In genomic region chr14:99995700-99996356, GRCh38 we compare ENCODE assay signal across 10 cellular contexts.
DNase-seq lines count a peak whose midpoint lies in the region; ATAC-seq and TF ChIP-seq lines count a peak whose summit lies in the region.
"Had no signal": no experiment of that assay in that cellular context is flagged by ENCODE, and none has a peak within 500 bp of the region (broad histone marks: within the 10 kb centered on the region; RNA-seq: fewer than 3 reads in every experiment).

No MANE protein-coding gene starts in this region.

- CTCF ChIA-PET in HCT116 (lab: Charles Lee): no interaction called here

- H3K4me1 ChIP-seq in HCT116 (ENCODE audit: control insufficient read depth in 1 of 2, insufficient read depth in 2 of 2, low read length in 2 of 2): no peaks in the 10 kb centered on the region; a peak in 1 of 4 replicates

- no peaks in the 10 kb centered on the region for H4K20me1 ChIP-seq in HCT116 (ENCODE audit: insufficient read depth)

- H3K36me3 Mint-ChIP-seq in stimulated activated effector memory CD8-positive, alpha-beta T cell treated with anti-CD3 and anti-CD28 coated beads, Interleukin-12 subunit alpha, Interleukin-12 subunit beta, amount 100 ng/mL, for 72 hours: no peaks in the 10 kb centered on the region

- RAD21 ChIA-PET in HCT116 (lab: Charles Lee; ENCODE audit: low non-redundant PET in 1 of 2, low total read pairs in 2 of 2, uncharacterized antibody in 2 of 2, unreplicated experiment in 2 of 2): no interaction called here

- DNase-seq in NCI-H2029 (lab: John Stamatoyannopoulos, UW) (peak; percentile 14), NCI-H2029 treated with DMSO at 0.1 percent for 48 hours (lab: John Stamatoyannopoulos, UW) (no peak), HCT116 (ENCODE audit: low read depth, low spot score) (peak; percentile 54), MG63 (peak; percentile 7), cerebellum (ENCODE audit: low spot score) (peak; percentile 33), lung microvascular endothelial cell (ENCODE audit: low read depth in 2 of 2) (peak; percentile 67 to 68)
- peak; percentile 34 for DNase-seq in activated CD4-positive, CD25-positive, alpha-beta regulatory T cell treated with anti-CD3 and anti-CD28 coated beads, Interleukin-2, amount 50 U/mL, for 16 hours (ENCODE audit: low read depth, low spot score)
- DNase-seq in stimulated activated effector memory CD8-positive, alpha-beta T cell treated with anti-CD3 and anti-CD28 coated beads, Interleukin-12 subunit alpha, Interleukin-12 subunit beta, amount 100 ng/mL, for 72 hours (ENCODE audit: low spot score in 2 of 2): peak; percentile 40 to 78

- TF ChIP-seq POLR2A in HCT116 (IDR thresholded peaks at IDR 0.05; ENCODE audit: borderline replicate concordance, extremely low read depth, insufficient read depth, insufficient read length): no peak

- peak; percentile 65; the same call in 1 of the 2 replicates for TF ChIP-seq RAD21 in HCT116 (IDR thresholded peaks at IDR 0.05; ENCODE audit: low read depth)

- POLR2A ChIA-PET in HCT116 (lab: Charles Lee): no interaction called here

- H3K79me2 ChIP-seq in HCT116 (ENCODE audit: insufficient read depth, low read length): no peaks in the 10 kb centered on the region

- H3K9me2 ChIP-seq in HCT116 (ENCODE audit: insufficient read depth): no peaks in the 10 kb centered on the region

- peak; percentile 47 to 94 (median 80); a peak in 5 of 6 replicates for TF ChIP-seq CTCF in HCT116 (IDR thresholded peaks at IDR 0.05 in 2 of 3, conservative IDR thresholded peaks at IDR 0.05 in 1 of 3; ENCODE audit: borderline replicate concordance in 1 of 3, insufficient read depth in 1 of 3, low read depth in 2 of 3, low read length in 2 of 3)

- H3K4me3 ChIP-seq in HCT116 (replicated peaks in 1 of 2; ENCODE audit: low read depth in 1 of 2, low read length in 2 of 2) (no peak overlapping the region), MG63 (no peak overlapping the region)
- H3K4me3 ChIP-seq: BLaER1, ovary had no signal

- intact Hi-C loops in HCT116 (cut with micrococcal nuclease): no loop called here

- no peak overlapping the region for H3K4me3 Mint-ChIP-seq in stimulated activated effector memory CD8-positive, alpha-beta T cell treated with anti-CD3 and anti-CD28 coated beads, Interleukin-12 subunit alpha, Interleukin-12 subunit beta, amount 100 ng/mL, for 72 hours

- H3K9me3 ChIP-seq in HCT116 (ENCODE audit: control insufficient read depth in 1 of 2, insufficient read depth in 1 of 2, low read depth in 1 of 2, low read length in 2 of 2): no peaks in the 10 kb centered on the region
- H3K9me3 ChIP-seq in MG63: no peaks in the 10 kb centered on the region
- H3K9me3 ChIP-seq: ovary had no signal

- H3K4me1 Mint-ChIP-seq in stimulated activated effector memory CD8-positive, alpha-beta T cell treated with anti-CD3 and anti-CD28 coated beads, Interleukin-12 subunit alpha, Interleukin-12 subunit beta, amount 100 ng/mL, for 72 hours: peaks cover 8% of the 10 kb centered on the region

- BruUV-seq in HCT116 (replicated peaks; lab: Mats Ljungman, UMichigan): no TSS peak

- H3K4me2 ChIP-seq in HCT116 (ENCODE audit: low read length): peak overlapping the region; percentile 8; the same call in 1 of the 2 replicates
- H3K4me2 ChIP-seq: BLaER1 had no signal

- H3K27me3 ChIP-seq in HCT116 (ENCODE audit: insufficient read depth, low read length) (no peaks in the 10 kb centered on the region), MG63 (no peaks in the 10 kb centered on the region)
- H3K27me3 ChIP-seq: BLaER1, ovary had no signal

- H3K36me3 ChIP-seq in HCT116 (ENCODE audit: control insufficient read depth in 1 of 2, insufficient read depth in 2 of 2, low read length in 2 of 2): no peaks in the 10 kb centered on the region
- no peaks in the 10 kb centered on the region for H3K36me3 ChIP-seq in MG63
- H3K36me3 ChIP-seq: ovary had no signal

- peak overlapping the region; percentile 55 for H2AFZ ChIP-seq in HCT116 (ENCODE audit: low read depth, low read length, poor library complexity, severe bottlenecking)

- peak; percentile 100 for ATAC-seq in HCT116
- peak; percentile 91 for ATAC-seq in stimulated activated effector memory CD8-positive, alpha-beta T cell treated with anti-CD3 and anti-CD28 coated beads, Interleukin-12 subunit alpha, Interleukin-12 subunit beta, amount 100 ng/mL, for 72 hours

- no peak overlapping the region for H3K27ac ChIP-seq in HCT116 (ENCODE audit: low read depth, low read length)
- H3K27ac ChIP-seq: BLaER1, ovary had no signal

- H3K9me3 Mint-ChIP-seq in stimulated activated effector memory CD8-positive, alpha-beta T cell treated with anti-CD3 and anti-CD28 coated beads, Interleukin-12 subunit alpha, Interleukin-12 subunit beta, amount 100 ng/mL, for 72 hours: no peaks in the 10 kb centered on the region

- no peak overlapping the region for H3K9ac ChIP-seq in HCT116 (ENCODE audit: low read length)
- H3K9ac ChIP-seq: BLaER1 had no signal

- H3K27ac Mint-ChIP-seq in stimulated activated effector memory CD8-positive, alpha-beta T cell treated with anti-CD3 and anti-CD28 coated beads, Interleukin-12 subunit alpha, Interleukin-12 subunit beta, amount 100 ng/mL, for 72 hours: no peak overlapping the region

TF ChIP-seq in HCT116, 20 proteins besides CTCF, POLR2A, EP300 and RAD21:
- TF ChIP-seq, protein P1, sequence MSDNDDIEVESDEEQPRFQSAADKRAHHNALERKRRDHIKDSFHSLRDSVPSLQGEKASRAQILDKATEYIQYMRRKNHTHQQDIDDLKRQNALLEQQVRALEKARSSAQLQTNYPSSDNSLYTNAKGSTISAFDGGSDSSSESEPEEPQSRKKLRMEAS (IDR thresholded peaks at IDR 0.05): no peak
- no peak for TF ChIP-seq SIN3A (IDR thresholded peaks at IDR 0.05; ENCODE audit: low read depth)
- no peak for TF ChIP-seq JUND (IDR thresholded peaks at IDR 0.05)
- TF ChIP-seq ELF1 (IDR thresholded peaks at IDR 0.05; ENCODE audit: borderline replicate concordance, low read depth): no peak
- no peak for TF ChIP-seq EZH2 (IDR thresholded peaks at IDR 0.05)
- TF ChIP-seq SP1 (IDR thresholded peaks at IDR 0.05; ENCODE audit: low read depth): no peak
- TF ChIP-seq POLR2AphosphoS5 (IDR thresholded peaks at IDR 0.05; ENCODE audit: low read depth, low read length): no peak
- no peak for TF ChIP-seq ZBTB33 (IDR thresholded peaks at IDR 0.05; ENCODE audit: extremely low read depth, insufficient replicate concordance, low read length)
- TF ChIP-seq ZFX (IDR thresholded peaks at IDR 0.05): no peak
